Comparison of ENCODE assay signal across 8 cellular contexts in the genomic region with DNA sequence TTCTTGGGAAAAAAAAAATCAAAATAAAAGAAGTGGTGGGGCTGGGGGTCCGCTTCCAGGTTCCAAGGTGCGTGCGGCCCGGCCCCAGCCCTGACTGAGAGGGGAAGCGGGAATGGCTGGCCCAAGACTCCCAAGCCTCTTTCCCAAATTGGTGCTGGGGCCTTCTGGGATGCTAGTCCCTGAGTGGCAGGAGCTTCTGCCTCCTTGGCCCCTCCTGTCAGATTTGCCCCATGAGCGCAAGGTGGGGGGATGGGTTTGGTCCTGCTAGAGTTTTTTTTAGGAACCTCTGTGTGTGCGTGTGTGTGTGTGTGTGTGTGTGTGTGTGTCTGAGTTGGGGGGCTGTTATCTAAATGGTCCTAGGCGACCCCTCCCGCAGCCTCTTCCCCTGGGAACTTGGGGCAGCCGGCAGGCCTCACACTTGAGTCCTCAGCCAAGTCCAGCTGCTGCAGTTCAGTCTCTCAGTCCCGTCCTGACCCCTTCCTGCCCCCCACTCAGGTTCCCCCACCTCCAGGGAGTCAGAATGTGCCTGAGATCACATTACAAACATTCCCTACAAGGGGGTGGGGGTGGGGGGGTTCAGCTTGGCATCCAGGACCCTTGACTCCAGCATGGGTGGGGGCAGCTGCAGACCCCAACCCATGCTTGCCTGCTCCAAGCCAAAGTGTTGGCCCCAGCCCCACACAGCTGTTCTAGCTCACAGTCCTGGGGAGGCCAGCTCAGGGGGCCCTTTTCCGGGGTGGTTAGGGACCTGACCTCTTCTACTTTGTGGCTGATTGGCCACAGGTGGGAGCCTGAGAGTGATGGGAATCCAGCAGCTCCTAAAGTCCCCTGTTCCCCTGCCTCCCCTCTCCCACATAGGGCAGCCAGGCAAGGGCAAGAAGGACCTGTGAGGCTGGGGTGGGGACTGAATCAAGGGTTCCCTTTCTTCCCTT. TPM values are rescaled to one million over a fixed set of nuclear protein-coding genes. Genes with fewer than 3 reads are reported as not detected.
DNase-seq lines count a peak whose midpoint lies in the region; ATAC-seq and TF ChIP-seq lines count a peak whose summit lies in the region.
"Had no signal": no experiment of that assay in that cellular context is flagged by ENCODE, and none has a peak within 500 bp of the region (broad histone marks: within the 10 kb centered on the region; RNA-seq: fewer than 3 reads in every experiment).

No MANE protein-coding gene starts in this region.

- H3K14ac ChIP-seq in mesenchymal stem cell (ENCODE audit: low read length in 2 of 2), result no peak overlapping the region

- H3K18ac ChIP-seq in mesenchymal stem cell (ENCODE audit: low read depth in 1 of 2, low read length in 2 of 2), result peak overlapping the region in 1 of 2 experiments; percentile 52

- no peak for ATAC-seq in naive thymus-derived CD8-positive, alpha-beta T cell
- no peak for ATAC-seq in HG03045 (IDR thresholded peaks at IDR 0.05; ENCODE audit: unreplicated experiment)

- H2AK5ac ChIP-seq in mesenchymal stem cell (ENCODE audit: low read length, severe bottlenecking), result no peak overlapping the region

- no peak overlapping the region for H2BK120ac ChIP-seq in mesenchymal stem cell (ENCODE audit: low read depth, low read length)

- H3K4me2 ChIP-seq in mesenchymal stem cell (ENCODE audit: low read length, poor library complexity, severe bottlenecking), result peak overlapping the region; percentile 77

- peak overlapping the region in 1 of 2 experiments; percentile 53 for H3K4me3 ChIP-seq in mesenchymal stem cell (ENCODE audit: insufficient read depth in 1 of 2, low read depth in 1 of 2, low read length in 2 of 2)
- peak overlapping the region; percentile 80 for H3K4me3 ChIP-seq in suprapubic skin

- H2BK15ac ChIP-seq in mesenchymal stem cell (ENCODE audit: low read depth, poor library complexity, severe bottlenecking), result no peak overlapping the region

- peaks cover 22% of the 10 kb centered on the region for H3K4me1 ChIP-seq in mesenchymal stem cell (ENCODE audit: control insufficient read depth, insufficient read depth, low read depth, low read length)
- H3K4me1 ChIP-seq in suprapubic skin, result peaks cover 45% of the 10 kb centered on the region

- H4K8ac ChIP-seq in mesenchymal stem cell (ENCODE audit: low read length), result no peak overlapping the region

- no peak overlapping the region for H2BK5ac ChIP-seq in mesenchymal stem cell (ENCODE audit: low read depth, low read length, poor library complexity, severe bottlenecking)

- TF ChIP-seq CTCF in chondrocyte (IDR thresholded peaks at IDR 0.05) (no peak), suprapubic skin (IDR thresholded peaks at IDR 0.05) (no peak), GM13976 (IDR thresholded peaks at IDR 0.05; ENCODE audit: borderline replicate concordance, control extremely low read depth, extremely low read depth, insufficient read depth, missing control alignments) (no peak)

- peaks cover 14% of the 10 kb centered on the region for H3K79me1 ChIP-seq in mesenchymal stem cell (replicated peaks; ENCODE audit: low read length, poor library complexity, severe bottlenecking)

- POLR2A ChIA-PET in naive thymus-derived CD8-positive, alpha-beta T cell (lab: Charles Lee), result no interaction called here

- H3K23ac ChIP-seq in mesenchymal stem cell (ENCODE audit: low read length in 2 of 2), result no peak overlapping the region

- H2AFZ ChIP-seq in mesenchymal stem cell (ENCODE audit: low read depth, low read length), result no peak overlapping the region

- no peaks in the 10 kb centered on the region for H3K27me3 Mint-ChIP-seq in chondrocyte (ENCODE audit: low read depth)
- H3K27me3 Mint-ChIP-seq in naive thymus-derived CD8-positive, alpha-beta T cell, result no peaks in the 10 kb centered on the region

- H3K4ac ChIP-seq in mesenchymal stem cell (ENCODE audit: low read depth in 1 of 2, low read length in 2 of 2), result no peak overlapping the region

- peaks cover 0 to 18% of the 10 kb centered on the region in 2 experiments for H3K27me3 ChIP-seq in mesenchymal stem cell (ENCODE audit: control insufficient read depth in 1 of 2, insufficient read depth in 1 of 2, low read length in 2 of 2)
- no peaks in the 10 kb centered on the region for H3K27me3 ChIP-seq in suprapubic skin

- 52% methylated on average over 8 of the region's 12 CpGs for WGBS in mesenchymal stem cell
- WGBS in suprapubic skin, result 46% methylated on average over 10 of the region's 12 CpGs

- in situ Hi-C loops in GM13976 (cut with MboI; ENCODE audit: low sequenced_read_pairs, unreplicated experiment), result no loop called here

- no peaks in the 10 kb centered on the region for H3K36me3 ChIP-seq in mesenchymal stem cell (ENCODE audit: control insufficient read depth in 1 of 2, insufficient read depth in 2 of 2, low read depth in 1 of 2, low read length in 2 of 2)
- no peaks in the 10 kb centered on the region for H3K36me3 ChIP-seq in suprapubic skin

- peak overlapping the region; percentile 86 for H3K9ac ChIP-seq in mesenchymal stem cell (ENCODE audit: low read length)

- H3K27ac ChIP-seq in mesenchymal stem cell (ENCODE audit: low read length, poor library complexity, severe bottlenecking), result no peak overlapping the region
- peak overlapping the region; percentile 82 for H3K27ac ChIP-seq in suprapubic skin

- no peaks in the 10 kb centered on the region for H3K9me3 Mint-ChIP-seq in chondrocyte (ENCODE audit: low read depth)
- H3K9me3 Mint-ChIP-seq in naive thymus-derived CD8-positive, alpha-beta T cell, result no peaks in the 10 kb centered on the region

- TF ChIP-seq EP300 in suprapubic skin (IDR thresholded peaks at IDR 0.05), result no peak

- DNase-seq in LHCN-M2 (ENCODE audit: low read depth), result peak; percentile 4
- peak; percentile 51 for DNase-seq in chondrocyte (ENCODE audit: low spot score)
- no peak for DNase-seq in mesenchymal stem cell
- peak; percentile 24 to 53 for DNase-seq in suprapubic skin (ENCODE audit: low spot score in 2 of 2)
- no peak for DNase-seq in naive thymus-derived CD8-positive, alpha-beta T cell
- DNase-seq in GM13976 (ENCODE audit: low spot score), result no peak
- DNase-seq: NCI-H748 treated with DMSO at 0.1 percent for 48 hours had no signal

- no peak for TF ChIP-seq POLR2A in suprapubic skin (IDR thresholded peaks at IDR 0.05)

- H3K27ac Mint-ChIP-seq in chondrocyte (ENCODE audit: unreplicated experiment), result no peak overlapping the region
- H3K27ac Mint-ChIP-seq in naive thymus-derived CD8-positive, alpha-beta T cell, result peak overlapping the region in 2 of 10 donors; percentile 13 to 48

- H2BK12ac ChIP-seq in mesenchymal stem cell (ENCODE audit: low read length in 2 of 2), result no peak overlapping the region

- H3K9me3 ChIP-seq in mesenchymal stem cell (ENCODE audit: control insufficient read depth, low read length) (no peaks in the 10 kb centered on the region), suprapubic skin (no peaks in the 10 kb centered on the region)

- H3K4me3 Mint-ChIP-seq in chondrocyte (ENCODE audit: unreplicated experiment), result peak overlapping the region; percentile 86
- peak overlapping the region in 3 of 10 donors; percentile 41 to 95 (median 54) for H3K4me3 Mint-ChIP-seq in naive thymus-derived CD8-positive, alpha-beta T cell

- peaks cover 25% of the 10 kb centered on the region for H3K4me1 Mint-ChIP-seq in chondrocyte (ENCODE audit: low read depth)
- H3K4me1 Mint-ChIP-seq in naive thymus-derived CD8-positive, alpha-beta T cell, result peaks cover 11 to 47% (median 28%) of the 10 kb centered on the region in 4 donors

- H3K36me3 Mint-ChIP-seq in chondrocyte (ENCODE audit: low read depth), result no peaks in the 10 kb centered on the region
- H3K36me3 Mint-ChIP-seq in naive thymus-derived CD8-positive, alpha-beta T cell, result no peaks in the 10 kb centered on the region

- H4K91ac ChIP-seq in mesenchymal stem cell (ENCODE audit: low read length), result no peak overlapping the region

RNA-seq across cellular contexts. Expression of gene EFNB1, which starts 4.0 kb away (rescaled TPM):
- 7.5 TPM in 2 replicates for total RNA-seq in LHCN-M2 (2014; rRNA removed)
- 2.2 TPM for polyA plus RNA-seq in LHCN-M2 (2012)
- 14.4 to 33.4 TPM (median 32.9 TPM) in 3 replicates for total RNA-seq in chondrocyte
- 20.0 TPM for polyA plus RNA-seq in mesenchymal stem cell (2013, experiment 1 of 2)
- polyA plus RNA-seq in mesenchymal stem cell (2013, experiment 2 of 2), result 19.2 TPM
- total RNA-seq in suprapubic skin, result 100 to 1,000 TPM in 1 of 4 donors, 10 to 100 TPM in 3; 78.4 to 103 (median 89.8) TPM
- total RNA-seq in naive thymus-derived CD8-positive, alpha-beta T cell, result 1 to 10 TPM; 3.8 to 4.3 TPM
- 1 to 10 TPM; 2.8 to 3.6 (median 3.2) TPM for polyA plus RNA-seq in naive thymus-derived CD8-positive, alpha-beta T cell

Comparison
In these comparisons a context has a peak if more than half of its experiments do, and no peak if none do; other contexts are left out.
1. DNase-seq: peak in LHCN-M2 (single experiment), chondrocyte (single experiment) and suprapubic skin (2 of 2); none in mesenchymal stem cell (single experiment), naive thymus-derived CD8-positive, alpha-beta T cell (0 of 10) and GM13976 (single experiment).